In genomic region chr1:159723188-159723587, GRCh38 we compare ENCODE assay signal across 6 cellular contexts. TPM values are rescaled to one million over a fixed set of nuclear protein-coding genes. Genes with fewer than 3 reads are reported as not detected.
"Had no signal": no experiment of that assay in that cellular context is flagged by ENCODE, and none has a peak within 500 bp of the region (broad histone marks: within the 10 kb centered on the region; RNA-seq: fewer than 3 reads in every experiment).

No MANE protein-coding gene starts in this region.

RNA-seq across cellular contexts. Expression of gene CRP, which starts 8.8 kb away (rescaled TPM):
- total RNA-seq: LHCN-M2; NCI-H460; Right ventricle myocardium superior; SJSA1; T-helper 1 cell treated with Interleukin-12 subunit alpha and Interleukin-12 subunit beta and Interleukin-4 antibody, amounts not matched to agents 30 ng/mL and 1 ng/mL, for 36 hours had no signal
- polyA plus RNA-seq: IgD-negative memory B cell had no signal
